Comparison of ENCODE assay signal across 11 cellular contexts in genomic region chr12:42756841-42757661, GRCh38.
DNase-seq lines count a peak whose midpoint lies in the region; ATAC-seq and TF ChIP-seq lines count a peak whose summit lies in the region.
"Had no signal": no experiment of that assay in that cellular context is flagged by ENCODE, and none has a peak within 500 bp of the region (broad histone marks: within the 10 kb centered on the region; RNA-seq: fewer than 3 reads in every experiment).

No MANE protein-coding gene starts in this region.

- DNase-seq in COLO829 (ENCODE audit: low spot score), result peak; percentile 17
- DNase-seq in WTC11 (ENCODE audit: low spot score), result peak; percentile 75
- DNase-seq in kidney epithelial cell (ENCODE audit: low read depth), result peak; percentile 99
- no peak for DNase-seq in NCI-H2196 treated with DMSO at 0.1 percent for 48 hours (lab: John Stamatoyannopoulos, UW; ENCODE audit: unreplicated experiment)
- no peak for DNase-seq in NCI-H1694 treated with DMSO at 0.1 percent for 48 hours (lab: John Stamatoyannopoulos, UW)
- DNase-seq in NCI-H446 (lab: John Stamatoyannopoulos, UW), result no peak
- DNase-seq: activated T-cell treated with anti-CD3 and anti-CD28 coated beads for 4 hours, DMS 273 treated with DMSO at 0.1 percent for 48 hours had no signal

- H3K4me3 Mint-ChIP-seq in WTC11, result peak overlapping the region; percentile 32

- peak overlapping the region; percentile 99 for H3K27ac Mint-ChIP-seq in WTC11

- H3K9me3 Mint-ChIP-seq in WTC11, result peaks cover 25% of the 10 kb centered on the region

- TF ChIP-seq CTCF in WTC11 (IDR thresholded peaks at IDR 0.05) (no peak), kidney epithelial cell (IDR thresholded peaks at IDR 0.05; ENCODE audit: insufficient read depth, low read length, poor library complexity, severe bottlenecking) (peak; percentile 25)

- H3K4me3 ChIP-seq in kidney epithelial cell (ENCODE audit: low read depth, low read length), result no peak overlapping the region
- H3K4me3 ChIP-seq: K562 had no signal

- H3K36me3 Mint-ChIP-seq in WTC11, result peaks cover 18% of the 10 kb centered on the region

- CTCF ChIA-PET in WTC11 (lab: Charles Lee), result interaction anchor here (0.7 kb wide), 1 partner anchor 12 kb away, joined by 4 read pairs; no protein-coding TSS in a partner anchor

- H3K36me3 ChIP-seq in kidney epithelial cell (ENCODE audit: control insufficient read depth, insufficient read depth, low read length), result no peaks in the 10 kb centered on the region

- H3K27me3 ChIP-seq in kidney epithelial cell (ENCODE audit: control insufficient read depth, insufficient read depth, low read length), result no peaks in the 10 kb centered on the region

- peaks cover 58% of the 10 kb centered on the region for H3K4me1 Mint-ChIP-seq in WTC11

- H3K27me3 Mint-ChIP-seq in WTC11 (ENCODE audit: low read depth), result no peaks in the 10 kb centered on the region

- POLR2A ChIA-PET in WTC11 (lab: Charles Lee), result no interaction called here

- ATAC-seq in HG02678 (IDR thresholded peaks at IDR 0.05; ENCODE audit: unreplicated experiment) (peak; percentile 60), WTC11 (peak; percentile 91), HG03095 (IDR thresholded peaks at IDR 0.05; ENCODE audit: unreplicated experiment) (no peak)
- ATAC-seq: K562 had no signal

TF ChIP-seq in WTC11, 78 proteins besides CTCF, POLR2A, EP300 and RAD21 (continues in another document):
- no peak for TF ChIP-seq ZNF425 (CRISPR knock-in tag; conservative IDR thresholded peaks at IDR 0.05)
- TF ChIP-seq ZNF423 (CRISPR knock-in tag; IDR thresholded peaks at IDR 0.05), result peak; percentile 85
- peak; percentile 76 for TF ChIP-seq ZNF281 (CRISPR knock-in tag; IDR thresholded peaks at IDR 0.05)
- peak; percentile 61; the same call in 1 of the 2 replicates for TF ChIP-seq FOXK1 (CRISPR knock-in tag; IDR thresholded peaks at IDR 0.05)
- TF ChIP-seq SMAD4 (CRISPR knock-in tag; IDR thresholded peaks at IDR 0.05), result no peak
- TF ChIP-seq ETV6 (CRISPR knock-in tag; IDR thresholded peaks at IDR 0.05), result peak; percentile 63; the same call in 1 of the 2 replicates
- TF ChIP-seq ZNF232 (CRISPR knock-in tag; IDR thresholded peaks at IDR 0.05), result no peak
- no peak for TF ChIP-seq ATF1 (CRISPR knock-in tag; IDR thresholded peaks at IDR 0.05)
- TF ChIP-seq, protein P1, sequence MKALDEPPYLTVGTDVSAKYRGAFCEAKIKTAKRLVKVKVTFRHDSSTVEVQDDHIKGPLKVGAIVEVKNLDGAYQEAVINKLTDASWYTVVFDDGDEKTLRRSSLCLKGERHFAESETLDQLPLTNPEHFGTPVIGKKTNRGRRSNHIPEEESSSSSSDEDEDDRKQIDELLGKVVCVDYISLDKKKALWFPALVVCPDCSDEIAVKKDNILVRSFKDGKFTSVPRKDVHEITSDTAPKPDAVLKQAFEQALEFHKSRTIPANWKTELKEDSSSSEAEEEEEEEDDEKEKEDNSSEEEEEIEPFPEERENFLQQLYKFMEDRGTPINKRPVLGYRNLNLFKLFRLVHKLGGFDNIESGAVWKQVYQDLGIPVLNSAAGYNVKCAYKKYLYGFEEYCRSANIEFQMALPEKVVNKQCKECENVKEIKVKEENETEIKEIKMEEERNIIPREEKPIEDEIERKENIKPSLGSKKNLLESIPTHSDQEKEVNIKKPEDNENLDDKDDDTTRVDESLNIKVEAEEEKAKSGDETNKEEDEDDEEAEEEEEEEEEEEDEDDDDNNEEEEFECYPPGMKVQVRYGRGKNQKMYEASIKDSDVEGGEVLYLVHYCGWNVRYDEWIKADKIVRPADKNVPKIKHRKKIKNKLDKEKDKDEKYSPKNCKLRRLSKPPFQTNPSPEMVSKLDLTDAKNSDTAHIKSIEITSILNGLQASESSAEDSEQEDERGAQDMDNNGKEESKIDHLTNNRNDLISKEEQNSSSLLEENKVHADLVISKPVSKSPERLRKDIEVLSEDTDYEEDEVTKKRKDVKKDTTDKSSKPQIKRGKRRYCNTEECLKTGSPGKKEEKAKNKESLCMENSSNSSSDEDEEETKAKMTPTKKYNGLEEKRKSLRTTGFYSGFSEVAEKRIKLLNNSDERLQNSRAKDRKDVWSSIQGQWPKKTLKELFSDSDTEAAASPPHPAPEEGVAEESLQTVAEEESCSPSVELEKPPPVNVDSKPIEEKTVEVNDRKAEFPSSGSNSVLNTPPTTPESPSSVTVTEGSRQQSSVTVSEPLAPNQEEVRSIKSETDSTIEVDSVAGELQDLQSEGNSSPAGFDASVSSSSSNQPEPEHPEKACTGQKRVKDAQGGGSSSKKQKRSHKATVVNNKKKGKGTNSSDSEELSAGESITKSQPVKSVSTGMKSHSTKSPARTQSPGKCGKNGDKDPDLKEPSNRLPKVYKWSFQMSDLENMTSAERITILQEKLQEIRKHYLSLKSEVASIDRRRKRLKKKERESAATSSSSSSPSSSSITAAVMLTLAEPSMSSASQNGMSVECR (CRISPR knock-in tag; IDR thresholded peaks at IDR 0.05; ENCODE audit: borderline replicate concordance), result no peak
- TF ChIP-seq NFE2L1 (CRISPR knock-in tag; IDR thresholded peaks at IDR 0.05), result peak; percentile 51; the same call in 1 of the 2 replicates
- no peak for TF ChIP-seq ZNF416 (CRISPR knock-in tag; IDR thresholded peaks at IDR 0.05)
- no peak for TF ChIP-seq USF2 (CRISPR knock-in tag; IDR thresholded peaks at IDR 0.05)
- peak; percentile 90 for TF ChIP-seq TEAD1 (CRISPR knock-in tag; IDR thresholded peaks at IDR 0.05)
- no peak for TF ChIP-seq NFATC4 (CRISPR knock-in tag; IDR thresholded peaks at IDR 0.05)
- TF ChIP-seq, protein P2, sequence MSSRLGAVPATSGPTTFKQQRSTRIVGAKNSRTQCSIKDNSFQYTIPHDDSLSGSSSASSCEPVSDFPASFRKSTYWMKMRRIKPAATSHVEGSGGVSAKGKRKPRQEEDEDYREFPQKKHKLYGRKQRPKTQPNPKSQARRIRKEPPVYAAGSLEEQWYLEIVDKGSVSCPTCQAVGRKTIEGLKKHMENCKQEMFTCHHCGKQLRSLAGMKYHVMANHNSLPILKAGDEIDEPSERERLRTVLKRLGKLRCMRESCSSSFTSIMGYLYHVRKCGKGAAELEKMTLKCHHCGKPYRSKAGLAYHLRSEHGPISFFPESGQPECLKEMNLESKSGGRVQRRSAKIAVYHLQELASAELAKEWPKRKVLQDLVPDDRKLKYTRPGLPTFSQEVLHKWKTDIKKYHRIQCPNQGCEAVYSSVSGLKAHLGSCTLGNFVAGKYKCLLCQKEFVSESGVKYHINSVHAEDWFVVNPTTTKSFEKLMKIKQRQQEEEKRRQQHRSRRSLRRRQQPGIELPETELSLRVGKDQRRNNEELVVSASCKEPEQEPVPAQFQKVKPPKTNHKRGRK (CRISPR knock-in tag; IDR thresholded peaks at IDR 0.05; ENCODE audit: borderline replicate concordance), result no peak
- TF ChIP-seq, protein P3, sequence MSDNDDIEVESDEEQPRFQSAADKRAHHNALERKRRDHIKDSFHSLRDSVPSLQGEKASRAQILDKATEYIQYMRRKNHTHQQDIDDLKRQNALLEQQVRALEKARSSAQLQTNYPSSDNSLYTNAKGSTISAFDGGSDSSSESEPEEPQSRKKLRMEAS (CRISPR knock-in tag; IDR thresholded peaks at IDR 0.05), result no peak
- TF ChIP-seq KAT7 (CRISPR knock-in tag; IDR thresholded peaks at IDR 0.05; ENCODE audit: borderline replicate concordance), result no peak

Comparison
In these comparisons a context has a peak if more than half of its experiments do, and no peak if none do; other contexts are left out.
1. DNase-seq: peak in COLO829 (single experiment), WTC11 (single experiment) and kidney epithelial cell (single experiment); none in NCI-H2196 treated with DMSO at 0.1 percent for 48 hours (single experiment), NCI-H1694 treated with DMSO at 0.1 percent for 48 hours (single experiment) and NCI-H446 (0 of 2).